In the genomic region with DNA sequence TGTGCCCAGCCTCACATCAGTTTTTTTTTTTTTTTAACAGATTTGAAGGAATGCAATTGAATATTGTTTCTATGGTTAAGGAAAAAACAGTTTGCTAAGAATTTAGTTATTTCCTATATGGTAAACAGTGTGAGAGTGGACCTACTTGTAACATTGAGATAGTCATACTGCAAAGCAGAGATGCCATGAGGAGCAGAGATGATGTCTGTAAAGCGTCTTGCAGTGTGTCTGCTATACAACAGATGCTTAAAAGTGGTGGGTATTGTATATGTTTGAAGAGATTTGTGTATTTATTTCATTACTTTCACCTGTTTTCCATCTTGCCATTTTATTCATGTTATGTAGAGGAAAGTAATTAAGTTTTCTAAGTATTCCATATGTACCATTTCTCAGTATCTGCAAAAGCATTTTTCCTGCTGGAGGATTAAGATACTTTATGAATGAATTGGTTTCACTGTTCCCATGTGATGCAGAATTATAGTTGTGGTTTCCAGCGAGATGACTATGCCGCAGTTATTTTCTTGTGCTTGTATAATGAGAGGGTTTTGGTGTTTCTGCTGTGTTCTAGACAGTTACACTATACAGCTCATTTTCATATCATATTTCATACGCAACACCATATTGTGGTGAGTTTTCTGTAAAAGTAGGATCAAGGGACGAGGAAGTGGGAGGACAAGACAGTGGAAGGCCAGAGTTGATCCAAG, we compare ENCODE assay signal across 19 cellular contexts. TPM values are rescaled to one million over a fixed set of nuclear protein-coding genes. Genes with fewer than 3 reads are reported as not detected.
DNase-seq lines count a peak whose midpoint lies in the region; ATAC-seq, FAIRE-seq and TF ChIP-seq lines count a peak whose summit lies in the region.
"Had no signal": no experiment of that assay in that cellular context is flagged by ENCODE, and none has a peak within 500 bp of the region (broad histone marks: within the 10 kb centered on the region; RNA-seq: fewer than 3 reads in every experiment).

No MANE protein-coding gene starts in this region.

- H3K36me3 ChIP-seq in IMR-90 (ENCODE audit: control insufficient read depth, insufficient read depth, low read length) (peaks cover 17% of the 10 kb centered on the region), osteoblast (ENCODE audit: insufficient read depth, low read length) (no peaks in the 10 kb centered on the region)

- no peak overlapping the region for H3K9ac ChIP-seq in IMR-90 (ENCODE audit: low read depth, low read length)

- intact Hi-C loops in IMR-90 (cut with micrococcal nuclease): no loop called here

- H4K5ac ChIP-seq in IMR-90 (ENCODE audit: low read depth, low read length): no peak overlapping the region

- no peak overlapping the region for H2AK5ac ChIP-seq in IMR-90 (ENCODE audit: low read depth, low read length)

- TF ChIP-seq RAD21 in A549 (conservative IDR thresholded peaks at IDR 0.05 in 1 of 2, IDR thresholded peaks at IDR 0.05 in 1 of 2) (no peak), IMR-90 (IDR thresholded peaks at IDR 0.05; ENCODE audit: low read length) (no peak)

- no peak overlapping the region for H3K14ac ChIP-seq in IMR-90 (replicated peaks; ENCODE audit: low read depth, low read length)

- CTCF ChIA-PET in A549 (lab: Yijun Ruan, JAX): no interaction called here
- CTCF ChIA-PET in IMR-90 (lab: Yijun Ruan, JAX): interaction anchor here (0.6 kb wide), 1 partner anchor 70 kb away, joined by 10 read pairs; no protein-coding TSS in a partner anchor

- FAIRE-seq in A549 (lab: Jason Lieb, UNC): peak; percentile 36
- FAIRE-seq: A204.1, G401.6 had no signal

- H3K27ac ChIP-seq in A549: no peak overlapping the region
- no peak overlapping the region for H3K27ac ChIP-seq in IMR-90 (ENCODE audit: insufficient read depth, low read length)
- peak overlapping the region; percentile 26 for H3K27ac ChIP-seq in osteoblast (ENCODE audit: low read depth, low read length)

- DNase-seq in A549 (ENCODE audit: low read depth in 1 of 2, low spot score in 1 of 2) (no peak), IMR-90 (peak; percentile 37), amniotic epithelial cell (ENCODE audit: low read depth) (peak; percentile 95), osteoblast (ENCODE audit: insufficient read length, low spot score, missing footprints) (no peak), NCI-H82 (lab: John Stamatoyannopoulos, UW) (no peak), cerebellum (ENCODE audit: low spot score) (no peak)
- DNase-seq: C1 segment of cervical spinal cord, DND-41, KG1, NCI-H1092, NCI-H146, NCI-H2081 treated with DMSO at 0.1 percent for 48 hours, NCI-H510A treated with DMSO at 0.1 percent for 48 hours had no signal

- H4K8ac ChIP-seq in IMR-90 (ENCODE audit: low read depth in 2 of 2, low read length in 2 of 2): no peak overlapping the region

- no peak overlapping the region for H3K56ac ChIP-seq in IMR-90 (ENCODE audit: extremely low read depth, insufficient read depth, low read length)

- no peak overlapping the region for H2BK15ac ChIP-seq in IMR-90 (ENCODE audit: low read depth, low read length)

- H3K4me1 ChIP-seq in A549: no peaks in the 10 kb centered on the region
- H3K4me1 ChIP-seq in IMR-90 (ENCODE audit: control insufficient read depth, insufficient read depth, low read length): peaks cover 1% of the 10 kb centered on the region; the same call in 1 of the 2 replicates
- H3K4me1 ChIP-seq in osteoblast (ENCODE audit: insufficient read depth, low read length): peaks cover 14% of the 10 kb centered on the region

- TF ChIP-seq CTCF in A549 (IDR thresholded peaks at IDR 0.05) (no peak), IMR-90 (conservative IDR thresholded peaks at IDR 0.05; ENCODE audit: low read depth, low read length) (no peak), osteoblast (IDR thresholded peaks at IDR 0.05; ENCODE audit: extremely low read depth, low read depth, low read length) (no peak)

- no peak overlapping the region for H3K23ac ChIP-seq in IMR-90 (ENCODE audit: low read depth, low read length)

- H3K4me2 ChIP-seq in A549: no peak overlapping the region
- no peak overlapping the region for H3K4me2 ChIP-seq in IMR-90 (ENCODE audit: low read depth, low read length)
- peak overlapping the region; percentile 16 for H3K4me2 ChIP-seq in osteoblast (ENCODE audit: insufficient read depth, low read length)

- BruUV-seq in IMR-90 (replicated peaks; lab: Mats Ljungman, UMichigan): no TSS peak

- no peak overlapping the region for H2BK5ac ChIP-seq in IMR-90 (ENCODE audit: low read depth, low read length, poor library complexity, severe bottlenecking)

- POLR2A ChIA-PET in A549 (lab: Yijun Ruan, JAX): no interaction called here
- POLR2A ChIA-PET in IMR-90 (lab: Charles Lee; ENCODE audit: unreplicated experiment): no interaction called here

- H3K18ac ChIP-seq in IMR-90 (ENCODE audit: low read depth, low read length): no peak overlapping the region

- peaks cover 5% of the 10 kb centered on the region for H3K9me1 ChIP-seq in IMR-90 (ENCODE audit: insufficient read depth, low read length)

- no peak overlapping the region for H4K91ac ChIP-seq in IMR-90 (ENCODE audit: insufficient read depth, low read depth, low read length)

- WGBS in A549 (ENCODE audit: missing lambda C conversion rate): 93% methylated on average over 5 of the region's 5 CpGs
- WGBS in IMR-90 (ENCODE audit: extremely low coverage in 2 of 2, insufficient read length in 1 of 2), 2 experiments: no CpG with 5 or more reads among the region's 5 CpGs

- H3K79me1 ChIP-seq in IMR-90 (ENCODE audit: low read depth in 1 of 2, low read length in 2 of 2): peaks cover 3 to 37% of the 10 kb centered on the region in 2 experiments

- H2BK20ac ChIP-seq in IMR-90 (ENCODE audit: low read depth, low read length): no peak overlapping the region

- in situ Hi-C loops in IMR-90 (cut with MboI; ENCODE audit: low sequenced_read_pairs): no loop called here

- H2AFZ ChIP-seq in IMR-90 (replicated peaks; ENCODE audit: low read length, poor library complexity) (no peak overlapping the region), osteoblast (ENCODE audit: low read length) (no peak overlapping the region)

- no peak overlapping the region for H2AK9ac ChIP-seq in IMR-90 (replicated peaks; ENCODE audit: low read depth, low read length, poor library complexity)

- no peak overlapping the region for H3K4me3 ChIP-seq in A549
- H3K4me3 ChIP-seq in IMR-90 (ENCODE audit: insufficient read depth, low read depth, low read length): no peak overlapping the region
- H3K4me3 ChIP-seq in osteoblast (ENCODE audit: insufficient read depth, low read length): no peak overlapping the region
- H3K4me3 ChIP-seq: HAP-1 had no signal

- H2BK120ac ChIP-seq in IMR-90 (ENCODE audit: low read depth, low read length): no peak overlapping the region

- H3K27me3 ChIP-seq in IMR-90 (ENCODE audit: control insufficient read depth, insufficient read depth, low read length) (no peaks in the 10 kb centered on the region), osteoblast (ENCODE audit: insufficient read depth, low read length) (no peaks in the 10 kb centered on the region)

- no peak for TF ChIP-seq POLR2A in A549 (IDR thresholded peaks at IDR 0.05; ENCODE audit: low read length)
- no peak for TF ChIP-seq POLR2A in IMR-90 (IDR thresholded peaks at IDR 0.05; ENCODE audit: low read depth, low read length)

- dilution Hi-C loops in IMR-90 (cut with HindIII; ENCODE audit: low sequenced_read_pairs, unreplicated experiment): no loop called here

- no peaks in the 10 kb centered on the region for H3K9me3 ChIP-seq in A549
- H3K9me3 ChIP-seq in IMR-90 (ENCODE audit: control insufficient read depth, insufficient read depth, low read length): no peaks in the 10 kb centered on the region
- no peaks in the 10 kb centered on the region for H3K9me3 ChIP-seq in osteoblast (ENCODE audit: low read depth, low read length)
- H3K9me3 ChIP-seq: HAP-1 had no signal

- no peaks in the 10 kb centered on the region for H3K79me2 ChIP-seq in osteoblast (ENCODE audit: insufficient read depth, low read length)

- H4K20me1 ChIP-seq in IMR-90 (ENCODE audit: insufficient read depth, low read length) (no peaks in the 10 kb centered on the region; the same call in 1 of the 2 replicates), osteoblast (ENCODE audit: insufficient read depth, low read length) (no peaks in the 10 kb centered on the region)

- ATAC-seq in A549 (no peak), IMR-90 (ENCODE audit: low read depth) (peak; percentile 32; the same call in 1 of the 2 replicates), HG03108 (IDR thresholded peaks at IDR 0.05; ENCODE audit: unreplicated experiment) (no peak)
- ATAC-seq: Panc1, Right ventricle myocardium inferior had no signal

- TF ChIP-seq EP300 in A549 (IDR thresholded peaks at IDR 0.05): no peak

- no peak overlapping the region for H3K4ac ChIP-seq in IMR-90 (ENCODE audit: low read depth, low read length)

TF ChIP-seq in A549, 52 proteins besides CTCF, POLR2A, EP300 and RAD21 (continues in another document):
- no peak for TF ChIP-seq HDAC2 (IDR thresholded peaks at IDR 0.05)
- TF ChIP-seq SREBF2 (IDR thresholded peaks at IDR 0.05): no peak
- no peak for TF ChIP-seq FOSL2 (IDR thresholded peaks at IDR 0.05)
- TF ChIP-seq FOSL2 (CRISPR knock-in tag; IDR thresholded peaks at IDR 0.05): no peak

RNA-seq across cellular contexts. Expression of a gene that starts 26.6 kb away (rescaled TPM):
- polyA plus RNA-seq in A549 (2011; rRNA removed) (1.7 and 1.8 TPM in 2 replicates), A549 (2017; fragmentation: RNase III; extraction: RNeasy Plus Mini Kit Qiagen cat#74134 plus additional on column Dnase treatment) (0.45 to 0.49 TPM (median 0.45 TPM) in 3 replicates), IMR-90 (2012; rRNA removed) (0.76 and 1.0 TPM in 2 replicates)
- polyA plus RNA-seq in A549 (2012; cell fraction: cytosol; rRNA removed): 0.25 and 0.34 TPM in 2 replicates
- 0.30 and 0.43 TPM in 2 replicates for polyA plus RNA-seq in A549 (2012; cell fraction: nucleus; rRNA removed)
- polyA minus RNA-seq in A549 (2011; rRNA and poly(A)+ RNA removed): 4.5 and 5.4 TPM in 2 replicates
- total RNA-seq in IMR-90 (2012; rRNA removed) (4.3 and 5.6 TPM in 2 replicates), osteoblast (3.8 and 4.0 TPM in 2 replicates), cerebellum (41.6 TPM)
- polyA plus RNA-seq in IMR-90 (2012; cell fraction: cytosol; rRNA removed): 0.21 and 0.35 TPM in 2 replicates
- 0.59 and 1.8 TPM in 2 replicates for polyA plus RNA-seq in IMR-90 (2012; cell fraction: nucleus; rRNA removed; ENCODE audit: low replicate concordance)

RNA-seq across cellular contexts. Expression of a gene that starts 59.5 kb away (rescaled TPM):
- polyA plus RNA-seq in A549 (2011; rRNA removed) (14.0 and 19.6 TPM in 2 replicates), A549 (2017; fragmentation: RNase III; extraction: RNeasy Plus Mini Kit Qiagen cat#74134 plus additional on column Dnase treatment) (8.3 to 9.4 TPM (median 8.3 TPM) in 3 replicates), IMR-90 (2012; rRNA removed) (6.1 and 9.9 TPM in 2 replicates)
- 4.2 and 5.3 TPM in 2 replicates for polyA plus RNA-seq in A549 (2012; cell fraction: cytosol; rRNA removed)
- polyA plus RNA-seq in A549 (2012; cell fraction: nucleus; rRNA removed): 10.2 and 19.7 TPM in 2 replicates
- polyA minus RNA-seq in A549 (2011; rRNA and poly(A)+ RNA removed): 21.0 and 30.1 TPM in 2 replicates
- total RNA-seq in IMR-90 (2012; rRNA removed) (20.6 and 26.7 TPM in 2 replicates), osteoblast (18.6 and 23.9 TPM in 2 replicates), cerebellum (27.1 TPM)
- 0.96 and 1.0 TPM in 2 replicates for polyA plus RNA-seq in IMR-90 (2012; cell fraction: cytosol; rRNA removed)
- 7.9 and 23.4 TPM in 2 replicates for polyA plus RNA-seq in IMR-90 (2012; cell fraction: nucleus; rRNA removed; ENCODE audit: low replicate concordance)

Comparison
In these comparisons a context has a peak if more than half of its experiments do, and no peak if none do; other contexts are left out.
1. DNase-seq: peak in IMR-90 (single experiment) and amniotic epithelial cell (single experiment); none in A549 (0 of 2), osteoblast (single experiment), NCI-H82 (single experiment) and cerebellum (single experiment).